17 cellular contexts compared by ENCODE assay signal in genomic region chr1:36508257-36508656, GRCh38. TPM values are rescaled to one million over a fixed set of nuclear protein-coding genes. Genes with fewer than 3 reads are reported as not detected.
DNase-seq lines count a peak whose midpoint lies in the region; TF ChIP-seq lines count a peak whose summit lies in the region.
"Had no signal": no experiment of that assay in that cellular context is flagged by ENCODE, and none has a peak within 500 bp of the region (broad histone marks: within the 10 kb centered on the region; RNA-seq: fewer than 3 reads in every experiment).

No MANE protein-coding gene starts in this region.

- no peak overlapping the region for H3K4me3 Mint-ChIP-seq in activated CD4-positive, alpha-beta memory T cell treated with anti-CD3 and anti-CD28 coated beads for 36 hours
- no peak overlapping the region for H3K4me3 Mint-ChIP-seq in activated CD4-positive, alpha-beta memory T cell treated with anti-CD3 and anti-CD28 coated beads, Interleukin-2, amount 10 ng/mL, durations not matched to agents 7 days and 5 days
- no peak overlapping the region for H3K4me3 Mint-ChIP-seq in CD14-positive monocyte
- H3K4me3 Mint-ChIP-seq: CD8-positive, alpha-beta T cell; H9 had no signal

- peaks cover 16% of the 10 kb centered on the region for H3K27me3 Mint-ChIP-seq in activated CD4-positive, alpha-beta memory T cell treated with anti-CD3 and anti-CD28 coated beads for 36 hours
- H3K27me3 Mint-ChIP-seq in activated CD4-positive, alpha-beta memory T cell treated with anti-CD3 and anti-CD28 coated beads, Interleukin-2, amount 10 ng/mL, durations not matched to agents 7 days and 5 days = peaks cover 29% of the 10 kb centered on the region
- peaks cover 0 to 7% (median 0%) of the 10 kb centered on the region in 3 donors for H3K27me3 Mint-ChIP-seq in CD14-positive monocyte (ENCODE audit: low read depth in 3 of 3)

- POLR2A ChIA-PET in activated CD4-positive, alpha-beta memory T cell treated with anti-CD3 and anti-CD28 coated beads for 36 hours (lab: Charles Lee) = no interaction called here
- POLR2A ChIA-PET in activated CD4-positive, alpha-beta memory T cell treated with anti-CD3 and anti-CD28 coated beads, Interleukin-2, amount 10 ng/mL, durations not matched to agents 7 days and 5 days (lab: Charles Lee) = no interaction called here

- H3K4me1 Mint-ChIP-seq in activated CD4-positive, alpha-beta memory T cell treated with anti-CD3 and anti-CD28 coated beads for 36 hours (ENCODE audit: low read depth) = no peaks in the 10 kb centered on the region
- peaks cover under 1% of the 10 kb centered on the region for H3K4me1 Mint-ChIP-seq in activated CD4-positive, alpha-beta memory T cell treated with anti-CD3 and anti-CD28 coated beads, Interleukin-2, amount 10 ng/mL, durations not matched to agents 7 days and 5 days
- peaks cover 10% of the 10 kb centered on the region for H3K4me1 Mint-ChIP-seq in CD14-positive monocyte

- H3K9me3 Mint-ChIP-seq in activated CD4-positive, alpha-beta memory T cell treated with anti-CD3 and anti-CD28 coated beads for 36 hours = no peaks in the 10 kb centered on the region
- H3K9me3 Mint-ChIP-seq in activated CD4-positive, alpha-beta memory T cell treated with anti-CD3 and anti-CD28 coated beads, Interleukin-2, amount 10 ng/mL, durations not matched to agents 7 days and 5 days = no peaks in the 10 kb centered on the region
- peaks cover 0 to 3% (median 0%) of the 10 kb centered on the region in 7 donors for H3K9me3 Mint-ChIP-seq in CD14-positive monocyte
- H3K9me3 Mint-ChIP-seq: CD8-positive, alpha-beta T cell; H9 had no signal

- DNase-seq in NCI-H2107 treated with DMSO at 0.1 percent for 48 hours (lab: John Stamatoyannopoulos, UW; ENCODE audit: unreplicated experiment) (peak; percentile 35), NCI-H2107 (lab: John Stamatoyannopoulos, UW) (no peak), CD14-positive monocyte (ENCODE audit: low spot score) (peak; percentile 21), left kidney (ENCODE audit: low read depth, low spot score) (peak; percentile 68), CD1c-positive myeloid dendritic cell (ENCODE audit: extremely low spot score) (no peak)
- DNase-seq in activated CD4-positive, alpha-beta memory T cell treated with anti-CD3 and anti-CD28 coated beads for 36 hours = peak; percentile 2
- no peak for DNase-seq in activated CD4-positive, alpha-beta memory T cell treated with anti-CD3 and anti-CD28 coated beads, Interleukin-2, amount 10 ng/mL, durations not matched to agents 7 days and 5 days
- DNase-seq in activated CD4-positive, CD25-positive, alpha-beta regulatory T cell (lab: John Stamatoyannopoulos, UW) = no peak
- DNase-seq: AML-193; Calu3; CD8-positive, alpha-beta T cell; DMS79 treated with DMSO at 0.1 percent for 48 hours; GF-D8; H9 had no signal

- intact Hi-C loops in activated CD4-positive, alpha-beta memory T cell treated with anti-CD3 and anti-CD28 coated beads for 36 hours (cut with micrococcal nuclease) = no loop called here
- intact Hi-C loops in CD14-positive monocyte (cut with micrococcal nuclease) = no loop called here

- H3K27ac Mint-ChIP-seq in activated CD4-positive, alpha-beta memory T cell treated with anti-CD3 and anti-CD28 coated beads for 36 hours = no peak overlapping the region
- H3K27ac Mint-ChIP-seq in activated CD4-positive, alpha-beta memory T cell treated with anti-CD3 and anti-CD28 coated beads, Interleukin-2, amount 10 ng/mL, durations not matched to agents 7 days and 5 days = no peak overlapping the region
- peak overlapping the region in 3 of 7 donors; percentile 30 to 66 (median 52) for H3K27ac Mint-ChIP-seq in CD14-positive monocyte
- H3K27ac Mint-ChIP-seq: CD8-positive, alpha-beta T cell; H9 had no signal

- no peaks in the 10 kb centered on the region for H3K36me3 Mint-ChIP-seq in activated CD4-positive, alpha-beta memory T cell treated with anti-CD3 and anti-CD28 coated beads for 36 hours
- H3K36me3 Mint-ChIP-seq in activated CD4-positive, alpha-beta memory T cell treated with anti-CD3 and anti-CD28 coated beads, Interleukin-2, amount 10 ng/mL, durations not matched to agents 7 days and 5 days (ENCODE audit: low read depth) = no peaks in the 10 kb centered on the region
- H3K36me3 Mint-ChIP-seq in CD14-positive monocyte = no peaks in the 10 kb centered on the region
- H3K36me3 Mint-ChIP-seq: CD8-positive, alpha-beta T cell had no signal

- TF ChIP-seq CTCF in CD14-positive monocyte (IDR thresholded peaks at IDR 0.05) = no peak

- CTCF ChIA-PET in activated CD4-positive, alpha-beta memory T cell treated with anti-CD3 and anti-CD28 coated beads for 36 hours (lab: Charles Lee) = interaction anchor here (1.2 to 3.9 kb wide), 2 partner anchors 8 to 926 kb away, joined by 3 to 17 read pairs; no protein-coding TSS in a partner anchor
- CTCF ChIA-PET in activated CD4-positive, alpha-beta memory T cell treated with anti-CD3 and anti-CD28 coated beads, Interleukin-2, amount 10 ng/mL, durations not matched to agents 7 days and 5 days (lab: Charles Lee) = no interaction called here

RNA-seq across cellular contexts. Expression of gene CSF3R, which starts 25.5 kb away (rescaled TPM):
- total RNA-seq in activated CD4-positive, alpha-beta memory T cell treated with anti-CD3 and anti-CD28 coated beads for 36 hours = not detected
- under 1 TPM; 0.43 TPM for total RNA-seq in activated CD4-positive, alpha-beta memory T cell treated with anti-CD3 and anti-CD28 coated beads, Interleukin-2, amount 10 ng/mL, durations not matched to agents 7 days and 5 days
- polyA plus RNA-seq in CD14-positive monocyte = 100 to 1,000 TPM; 270 to 447 TPM
- total RNA-seq: Calu3, H1, H9 had no signal
- polyA plus RNA-seq: A549, BJ, H1 had no signal

RNA-seq across cellular contexts. Expression of gene MRPS15, which starts 44.1 kb away (rescaled TPM):
- 100 to 1,000 TPM; 113 to 115 TPM for total RNA-seq in activated CD4-positive, alpha-beta memory T cell treated with anti-CD3 and anti-CD28 coated beads for 36 hours
- 10 to 100 TPM; 92.3 to 99.9 TPM for total RNA-seq in activated CD4-positive, alpha-beta memory T cell treated with anti-CD3 and anti-CD28 coated beads, Interleukin-2, amount 10 ng/mL, durations not matched to agents 7 days and 5 days
- polyA plus RNA-seq in CD14-positive monocyte = 10 to 100 TPM; 66.4 to 68.1 TPM

RNA-seq across cellular contexts. Expression of gene OSCP1, which starts 58.0 kb away (rescaled TPM):
- total RNA-seq in activated CD4-positive, alpha-beta memory T cell treated with anti-CD3 and anti-CD28 coated beads for 36 hours = 1 to 10 TPM; 1.8 to 2.7 TPM
- 1 to 10 TPM; 1.3 to 1.7 TPM for total RNA-seq in activated CD4-positive, alpha-beta memory T cell treated with anti-CD3 and anti-CD28 coated beads, Interleukin-2, amount 10 ng/mL, durations not matched to agents 7 days and 5 days
- polyA plus RNA-seq in CD14-positive monocyte = under 1 TPM in 1 of 2 donors, not detected in 1; 0.82 TPM

Comparison
In these comparisons a context has a peak if more than half of its experiments do, and no peak if none do; other contexts are left out.
1. DNase-seq: peak in NCI-H2107 treated with DMSO at 0.1 percent for 48 hours (single experiment), activated CD4-positive, alpha-beta memory T cell treated with anti-CD3 and anti-CD28 coated beads for 36 hours (single experiment), CD14-positive monocyte (single experiment) and left kidney (single experiment); none in NCI-H2107 (single experiment), activated CD4-positive, alpha-beta memory T cell treated with anti-CD3 and anti-CD28 coated beads, Interleukin-2, amount 10 ng/mL, durations not matched to agents 7 days and 5 days (single experiment), activated CD4-positive, CD25-positive, alpha-beta regulatory T cell (0 of 4) and CD1c-positive myeloid dendritic cell (single experiment).